In genomic region chr2:230348792-230349191, GRCh38 we compare ENCODE assay signal across 23 cellular contexts. TPM values are rescaled to one million over a fixed set of nuclear protein-coding genes. Genes with fewer than 3 reads are reported as not detected.
DNase-seq lines count a peak whose midpoint lies in the region; ATAC-seq and TF ChIP-seq lines count a peak whose summit lies in the region.
"Had no signal": no experiment of that assay in that cellular context is flagged by ENCODE, and none has a peak within 500 bp of the region (broad histone marks: within the 10 kb centered on the region; RNA-seq: fewer than 3 reads in every experiment).

No MANE protein-coding gene starts in this region.

- peak; percentile 56 for ATAC-seq in stimulated activated effector memory CD8-positive, alpha-beta T cell treated with anti-CD3 and anti-CD28 coated beads, Interleukin-12 subunit alpha, Interleukin-12 subunit beta, amount 100 ng/mL, for 72 hours
- ATAC-seq: WTC11 had no signal

- H3K27ac Mint-ChIP-seq in activated T-cell treated with anti-CD3 and anti-CD28 coated beads, Interleukin-2, amount 50 U/mL, for 24 hours = peak overlapping the region; percentile 95
- peak overlapping the region; percentile 94 for H3K27ac Mint-ChIP-seq in activated T-helper 2 cell treated with anti-CD3 and anti-CD28 coated beads, Interferon-gamma antibody, Interleukin-2, Interleukin-4, amounts not matched to agents 10 μg/mL and 5 μg/mL and 100 μg/mL, durations not matched to agents 14 hours and 24 hours and 36 hours
- peak overlapping the region; percentile 89 for H3K27ac Mint-ChIP-seq in stimulated activated effector memory CD8-positive, alpha-beta T cell treated with anti-CD3 and anti-CD28 coated beads, Interleukin-12 subunit alpha, Interleukin-12 subunit beta, amount 100 ng/mL, for 72 hours
- H3K27ac Mint-ChIP-seq: CD14-positive monocyte, WTC11 had no signal

- H3K4me3 Mint-ChIP-seq in activated T-cell treated with anti-CD3 and anti-CD28 coated beads, Interleukin-2, amount 50 U/mL, for 24 hours = peak overlapping the region; percentile 68
- H3K4me3 Mint-ChIP-seq in activated T-helper 2 cell treated with anti-CD3 and anti-CD28 coated beads, Interferon-gamma antibody, Interleukin-2, Interleukin-4, amounts not matched to agents 10 μg/mL and 5 μg/mL and 100 μg/mL, durations not matched to agents 14 hours and 24 hours and 36 hours (ENCODE audit: low read depth) = peak overlapping the region; percentile 61
- H3K4me3 Mint-ChIP-seq in stimulated activated effector memory CD8-positive, alpha-beta T cell treated with anti-CD3 and anti-CD28 coated beads, Interleukin-12 subunit alpha, Interleukin-12 subunit beta, amount 100 ng/mL, for 72 hours = peak overlapping the region; percentile 57
- H3K4me3 Mint-ChIP-seq: CD14-positive monocyte, WTC11 had no signal

- no peak overlapping the region for H3K4me3 ChIP-seq in KMS-11 (IDR thresholded peaks at IDR 0.05; ENCODE audit: insufficient read depth, low read depth, low read length)
- H3K4me3 ChIP-seq: cardiac muscle cell, MG63, stomach had no signal

- in situ Hi-C loops in ACHN (cut with HindIII; ENCODE audit: low pct_ligation_motif_present, low pct_unique_long_range_greater_than_20kb, low sequenced_read_pairs) = no loop called here

- no peak for DNase-seq in activated T-cell treated with anti-CD3 and anti-CD28 coated beads, Interleukin-2, amount 50 U/mL, for 24 hours
- no peak for DNase-seq in activated T-cell treated with anti-CD3 and anti-CD28 coated beads, Interleukin-2, amount 50 U/mL, for 48 hours
- DNase-seq in activated T-helper 2 cell treated with anti-CD3 and anti-CD28 coated beads, Interferon-gamma antibody, Interleukin-2, Interleukin-4, amounts not matched to agents 10 μg/mL and 5 μg/mL and 100 μg/mL, durations not matched to agents 14 hours and 24 hours and 36 hours (ENCODE audit: low spot score) = no peak
- no peak for DNase-seq in stimulated activated effector memory CD8-positive, alpha-beta T cell treated with anti-CD3 and anti-CD28 coated beads, Interleukin-12 subunit alpha, Interleukin-12 subunit beta, amount 100 ng/mL, for 72 hours (ENCODE audit: low spot score in 2 of 2)
- DNase-seq in ACHN (no peak), HK-2 (ENCODE audit: unreplicated experiment) (no peak)
- DNase-seq in effector CD4-positive, alpha-beta T cell = no peak
- DNase-seq: dermis blood vessel endothelial cell; foreskin fibroblast; GF-D8; hypothalamus; MG63; NCI-H187 treated with DMSO at 0.1 percent for 48 hours; NCI-H226; NK-92 treated with Interleukin-12 subunit alpha and Interleukin-12 subunit beta, amount 100 ng/mL, for 24 hours; posterior cingulate gyrus; stomach had no signal

- no peaks in the 10 kb centered on the region for H3K27me3 Mint-ChIP-seq in activated T-cell treated with anti-CD3 and anti-CD28 coated beads, Interleukin-2, amount 50 U/mL, for 24 hours
- H3K27me3 Mint-ChIP-seq in activated T-helper 2 cell treated with anti-CD3 and anti-CD28 coated beads, Interferon-gamma antibody, Interleukin-2, Interleukin-4, amounts not matched to agents 10 μg/mL and 5 μg/mL and 100 μg/mL, durations not matched to agents 14 hours and 24 hours and 36 hours (ENCODE audit: low read depth) = no peaks in the 10 kb centered on the region

- H3K4me1 ChIP-seq in KMS-11 (ENCODE audit: low read depth, poor library complexity, severe bottlenecking) = peaks cover 69% of the 10 kb centered on the region

- H3K9ac ChIP-seq in KMS-11 = peak overlapping the region; percentile 20; the same call in 1 of the 2 replicates

- peaks cover 22% of the 10 kb centered on the region for H3K79me2 ChIP-seq in KMS-11 (ENCODE audit: insufficient read depth, low read depth)

- peak overlapping the region; percentile 83 for H3K27ac ChIP-seq in KMS-11
- H3K27ac ChIP-seq: cardiac muscle cell, epithelial cell of prostate, HL-60, stomach had no signal

- no peaks in the 10 kb centered on the region for H3K27me3 ChIP-seq in KMS-11 (ENCODE audit: insufficient read depth, low read depth)
- H3K27me3 ChIP-seq: cardiac muscle cell, MG63, stomach had no signal

- peaks cover 71% of the 10 kb centered on the region for H3K4me1 Mint-ChIP-seq in activated T-cell treated with anti-CD3 and anti-CD28 coated beads, Interleukin-2, amount 50 U/mL, for 24 hours (ENCODE audit: low read depth)
- peaks cover 66% of the 10 kb centered on the region for H3K4me1 Mint-ChIP-seq in activated T-helper 2 cell treated with anti-CD3 and anti-CD28 coated beads, Interferon-gamma antibody, Interleukin-2, Interleukin-4, amounts not matched to agents 10 μg/mL and 5 μg/mL and 100 μg/mL, durations not matched to agents 14 hours and 24 hours and 36 hours (ENCODE audit: low read depth)
- peaks cover 64% of the 10 kb centered on the region for H3K4me1 Mint-ChIP-seq in stimulated activated effector memory CD8-positive, alpha-beta T cell treated with anti-CD3 and anti-CD28 coated beads, Interleukin-12 subunit alpha, Interleukin-12 subunit beta, amount 100 ng/mL, for 72 hours

- H4K20me1 ChIP-seq in KMS-11 (ENCODE audit: insufficient read depth) = no peaks in the 10 kb centered on the region

- no peaks in the 10 kb centered on the region for H3K36me3 ChIP-seq in KMS-11 (ENCODE audit: insufficient read depth)
- H3K36me3 ChIP-seq: cardiac muscle cell had no signal

- peak overlapping the region; percentile 88 for H3K4me2 ChIP-seq in KMS-11

- intact Hi-C loops in activated T-helper 2 cell treated with anti-CD3 and anti-CD28 coated beads, Interferon-gamma antibody, Interleukin-2, Interleukin-4, amounts not matched to agents 10 μg/mL and 5 μg/mL and 100 μg/mL, durations not matched to agents 14 hours and 24 hours and 36 hours (cut with micrococcal nuclease) = loop anchor here (1.0 to 10.0 kb wide), 7 partner anchors 13 to 446 kb away; partner anchors contain the start of gene SP100

- H2AFZ ChIP-seq in KMS-11 (ENCODE audit: low read depth) = no peak overlapping the region

- H3K36me3 Mint-ChIP-seq in activated T-cell treated with anti-CD3 and anti-CD28 coated beads, Interleukin-2, amount 50 U/mL, for 24 hours (ENCODE audit: low read depth) = peaks cover 71% of the 10 kb centered on the region
- H3K36me3 Mint-ChIP-seq in activated T-helper 2 cell treated with anti-CD3 and anti-CD28 coated beads, Interferon-gamma antibody, Interleukin-2, Interleukin-4, amounts not matched to agents 10 μg/mL and 5 μg/mL and 100 μg/mL, durations not matched to agents 14 hours and 24 hours and 36 hours (ENCODE audit: low read depth) = peaks cover 82% of the 10 kb centered on the region
- peaks cover 45% of the 10 kb centered on the region for H3K36me3 Mint-ChIP-seq in stimulated activated effector memory CD8-positive, alpha-beta T cell treated with anti-CD3 and anti-CD28 coated beads, Interleukin-12 subunit alpha, Interleukin-12 subunit beta, amount 100 ng/mL, for 72 hours

- peaks cover 21% of the 10 kb centered on the region for H3K9me3 Mint-ChIP-seq in activated T-cell treated with anti-CD3 and anti-CD28 coated beads, Interleukin-2, amount 50 U/mL, for 24 hours
- peaks cover 44% of the 10 kb centered on the region for H3K9me3 Mint-ChIP-seq in activated T-helper 2 cell treated with anti-CD3 and anti-CD28 coated beads, Interferon-gamma antibody, Interleukin-2, Interleukin-4, amounts not matched to agents 10 μg/mL and 5 μg/mL and 100 μg/mL, durations not matched to agents 14 hours and 24 hours and 36 hours
- peaks cover 12% of the 10 kb centered on the region for H3K9me3 Mint-ChIP-seq in stimulated activated effector memory CD8-positive, alpha-beta T cell treated with anti-CD3 and anti-CD28 coated beads, Interleukin-12 subunit alpha, Interleukin-12 subunit beta, amount 100 ng/mL, for 72 hours

- TF ChIP-seq CTCF in KMS-11 (conservative IDR thresholded peaks at IDR 0.05; ENCODE audit: low read depth, low read length) = no peak

RNA-seq across cellular contexts. Expression of gene SP140L, which starts 21.8 kb away (rescaled TPM):
- 55.7 and 59.1 TPM in 2 replicates for total RNA-seq in activated T-helper 2 cell treated with anti-CD3 and anti-CD28 coated beads, Interferon-gamma antibody, Interleukin-2, Interleukin-4, amounts not matched to agents 10 μg/mL and 5 μg/mL and 100 μg/mL, durations not matched to agents 14 hours and 24 hours and 36 hours
